ENCODE assay signal across 10 cellular contexts in the genomic region with DNA sequence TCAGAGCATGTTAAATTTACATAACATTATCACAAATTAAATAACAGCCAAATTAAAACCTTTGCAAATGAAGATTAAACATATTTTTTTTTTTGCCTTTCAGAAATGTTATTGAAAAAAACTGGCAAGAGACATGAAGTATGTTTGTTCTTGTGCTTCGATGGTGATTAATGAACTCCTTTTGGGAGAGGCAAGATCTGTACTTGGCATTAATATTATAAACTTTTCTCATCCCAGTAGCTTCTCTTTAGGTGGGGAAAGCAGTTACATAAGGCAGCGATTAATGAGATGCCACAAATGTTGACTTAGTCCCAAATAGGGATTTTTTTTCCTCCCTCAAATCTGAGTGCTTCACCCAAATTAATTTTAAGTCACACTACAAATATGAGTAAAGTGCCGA.
"Had no signal": no experiment of that assay in that cellular context is flagged by ENCODE, and none has a peak within 500 bp of the region (broad histone marks: within the 10 kb centered on the region; RNA-seq: fewer than 3 reads in every experiment).

No MANE protein-coding gene starts in this region.

- H3K27ac ChIP-seq: brain microvascular endothelial cell, neutrophil, thoracic aorta had no signal

- H3K9me3 ChIP-seq: neutrophil, thoracic aorta had no signal

- H3K4me3 ChIP-seq: smooth muscle cell, thoracic aorta had no signal

- H3K36me3 ChIP-seq: brain microvascular endothelial cell, thoracic aorta had no signal

- DNase-seq: activated CD4-positive, alpha-beta T cell treated with anti-CD3 and anti-CD28 coated beads, Interleukin-2, amount 50 U/mL, for 1 hour; activated naive CD4-positive, alpha-beta T cell; activated naive CD8-positive, alpha-beta T cell treated with anti-CD3 and anti-CD28 coated beads, Interleukin-2, amount 10 ng/mL, durations not matched to agents 7 days and 5 days; activated T-cell treated with anti-CD3 and anti-CD28 coated beads for 4 hours; brain microvascular endothelial cell; effector memory CD4-positive, alpha-beta T cell; naive thymus-derived CD4-positive, alpha-beta T cell had no signal

- H3K27me3 ChIP-seq: brain microvascular endothelial cell, neutrophil had no signal
